Comparison of ENCODE assay signal across 8 cellular contexts in genomic region chr19:44212865-44213346, GRCh38. TPM values are rescaled to one million over a fixed set of nuclear protein-coding genes. Genes with fewer than 3 reads are reported as not detected.
DNase-seq lines count a peak whose midpoint lies in the region; ATAC-seq and TF ChIP-seq lines count a peak whose summit lies in the region.

No MANE protein-coding gene starts in this region.

- H3K79me2 ChIP-seq in hepatocyte, result peaks cover 39% of the 10 kb centered on the region

- peak overlapping the region; percentile 88 for H3K4me3 Mint-ChIP-seq in stimulated activated naive CD8-positive, alpha-beta T cell treated with anti-CD3 and anti-CD28 coated beads, Interleukin-15, Interleukin-2, amounts not matched to agents 100 ng/mL and 50 ng/mL, for 24 hours

- no peaks in the 10 kb centered on the region for H4K20me1 ChIP-seq in hepatocyte (ENCODE audit: insufficient read depth, poor library complexity, severe bottlenecking)

- H3K4me1 Mint-ChIP-seq in stimulated activated naive CD8-positive, alpha-beta T cell treated with anti-CD3 and anti-CD28 coated beads, Interleukin-15, Interleukin-2, amounts not matched to agents 100 ng/mL and 50 ng/mL, for 24 hours (ENCODE audit: low read depth), result peaks cover 28% of the 10 kb centered on the region

- no peaks in the 10 kb centered on the region for H3K27me3 ChIP-seq in hepatocyte

- no peaks in the 10 kb centered on the region for H3K36me3 ChIP-seq in hepatocyte (replicated peaks; ENCODE audit: insufficient read depth, low read depth)

- ATAC-seq in stimulated activated naive CD8-positive, alpha-beta T cell treated with anti-CD3 and anti-CD28 coated beads, Interleukin-15, Interleukin-2, amounts not matched to agents 100 U/mL and 50 U/mL, for 24 hours, result no peak
- ATAC-seq in sciatic nerve (peak; percentile 40), HG02938 (IDR thresholded peaks at IDR 0.05; ENCODE audit: unreplicated experiment) (no peak)

- intact Hi-C loops in sciatic nerve (cut with DNase I), result no loop called here

- H3K9me2 ChIP-seq in hepatocyte (replicated peaks; ENCODE audit: insufficient read depth), result no peaks in the 10 kb centered on the region

- peaks cover 23% of the 10 kb centered on the region for H3K9me3 Mint-ChIP-seq in stimulated activated naive CD8-positive, alpha-beta T cell treated with anti-CD3 and anti-CD28 coated beads, Interleukin-15, Interleukin-2, amounts not matched to agents 100 ng/mL and 50 ng/mL, for 24 hours

- H3K9me3 ChIP-seq in hepatocyte (ENCODE audit: low read depth), result no peaks in the 10 kb centered on the region

- TF ChIP-seq CTCF in hepatocyte (IDR thresholded peaks at IDR 0.05; ENCODE audit: poor library complexity), result no peak

- in situ Hi-C loops in G401 (cut with HindIII; ENCODE audit: low sequenced_read_pairs), result no loop called here

- peak overlapping the region; percentile 91 for H3K27ac Mint-ChIP-seq in stimulated activated naive CD8-positive, alpha-beta T cell treated with anti-CD3 and anti-CD28 coated beads, Interleukin-15, Interleukin-2, amounts not matched to agents 100 ng/mL and 50 ng/mL, for 24 hours

- peak overlapping the region; percentile 78 for H3K4me3 ChIP-seq in hepatocyte

- H3K36me3 Mint-ChIP-seq in stimulated activated naive CD8-positive, alpha-beta T cell treated with anti-CD3 and anti-CD28 coated beads, Interleukin-15, Interleukin-2, amounts not matched to agents 100 ng/mL and 50 ng/mL, for 24 hours (ENCODE audit: low read depth), result peaks cover 44% of the 10 kb centered on the region

- H2AFZ ChIP-seq in hepatocyte, result peak overlapping the region; percentile 85

- no peak for DNase-seq in stimulated activated naive CD8-positive, alpha-beta T cell treated with anti-CD3 and anti-CD28 coated beads, Interleukin-15, Interleukin-2, amounts not matched to agents 100 U/mL and 50 U/mL, for 24 hours
- peak; percentile 62 for DNase-seq in M059J (ENCODE audit: low read depth)
- peak; percentile 20 for DNase-seq in hepatocyte (ENCODE audit: low spot score)
- no peak for DNase-seq in sciatic nerve (ENCODE audit: low spot score)
- DNase-seq in G401 (ENCODE audit: low spot score), result no peak

- WGBS in adipose tissue, 3 donors, result 3 to 5% (median 4%) methylated on average over 15 of the region's 15 CpGs
- 3% methylated on average over 15 of the region's 15 CpGs for WGBS in hepatocyte (ENCODE audit: low lambda C conversion rate, missing lambda C conversion rate)

- H3K4me2 ChIP-seq in hepatocyte, result peak overlapping the region; percentile 80

- peak overlapping the region; percentile 11 for H3K27ac ChIP-seq in adipose tissue (ENCODE audit: low read depth, low read length)
- H3K27ac ChIP-seq in hepatocyte, result peak overlapping the region; percentile 36

- peaks cover 14% of the 10 kb centered on the region for H3K4me1 ChIP-seq in hepatocyte (ENCODE audit: insufficient read depth)

- no peaks in the 10 kb centered on the region for H3K27me3 Mint-ChIP-seq in stimulated activated naive CD8-positive, alpha-beta T cell treated with anti-CD3 and anti-CD28 coated beads, Interleukin-15, Interleukin-2, amounts not matched to agents 100 ng/mL and 50 ng/mL, for 24 hours

RNA-seq across cellular contexts. Expression of gene ZNF227, which starts 0.6 kb away (rescaled TPM):
- total RNA-seq in M059J (2014; rRNA removed; shearing (Covaris generic)), result 17.9 and 20.6 TPM in 2 replicates
- 1 to 10 TPM; 3.2 to 4.6 (median 3.3) TPM for polyA plus RNA-seq in adipose tissue
- 13.6 and 15.4 TPM in 2 replicates for total RNA-seq in hepatocyte
- 8.2 and 8.6 TPM in 2 replicates for polyA plus RNA-seq in hepatocyte
- 30.6 TPM for total RNA-seq in sciatic nerve
- total RNA-seq in G401 (2014; rRNA removed; shearing (Covaris generic)), result 12.1 and 15.1 TPM in 2 replicates

RNA-seq across cellular contexts. Expression of gene ZNF233, which starts 46.8 kb away (rescaled TPM):
- total RNA-seq in M059J (2014; rRNA removed; shearing (Covaris generic)), result 0.10 TPM in 1 of 2 replicates, not detected in the other
- polyA plus RNA-seq in adipose tissue (under 1 TPM in 1 of 3 donors, not detected in 2; 0.97 TPM), hepatocyte (0.66 and 2.8 TPM in 2 replicates)
- total RNA-seq in hepatocyte (2.4 and 2.6 TPM in 2 replicates), sciatic nerve (0.40 TPM)
- total RNA-seq in G401 (2014; rRNA removed; shearing (Covaris generic)), result not detected in 2 replicates

RNA-seq across cellular contexts. Expression of gene ZNF226, which starts 48.0 kb away (rescaled TPM):
- total RNA-seq in M059J (2014; rRNA removed; shearing (Covaris generic)), result 9.7 and 20.7 TPM in 2 replicates
- polyA plus RNA-seq in adipose tissue, result 10 to 100 TPM in 1 of 3 donors, 1 to 10 TPM in 2; 5.3 to 15.2 (median 8.4) TPM
- 22.6 and 30.9 TPM in 2 replicates for total RNA-seq in hepatocyte
- 30.9 and 31.2 TPM in 2 replicates for polyA plus RNA-seq in hepatocyte
- 29.8 TPM for total RNA-seq in sciatic nerve
- 9.1 and 14.4 TPM in 2 replicates for total RNA-seq in G401 (2014; rRNA removed; shearing (Covaris generic))

Comparison
In these comparisons a context has a peak if more than half of its experiments do, and no peak if none do; other contexts are left out.
1. DNase-seq: peak in M059J (single experiment) and hepatocyte (single experiment); none in stimulated activated naive CD8-positive, alpha-beta T cell treated with anti-CD3 and anti-CD28 coated beads, Interleukin-15, Interleukin-2, amounts not matched to agents 100 U/mL and 50 U/mL, for 24 hours (single experiment), sciatic nerve (single experiment) and G401 (single experiment).